ENCODE assay signal across 1 cellular context in genomic region chr18:44895176-44895798, GRCh38.
TF ChIP-seq lines count a peak whose summit lies in the region.

No MANE protein-coding gene starts in this region.

TF ChIP-seq in SK-N-SH treated with all-trans-retinoic acid at 6 μM for 48 hours, 23 proteins besides CTCF, POLR2A, EP300 and RAD21 (continued from another document):
- TF ChIP-seq CSRNP3 (CRISPR knock-in tag; IDR thresholded peaks at IDR 0.05) (no peak), ZNF8 (CRISPR knock-in tag; IDR thresholded peaks at IDR 0.05) (no peak)
